In the genomic region with DNA sequence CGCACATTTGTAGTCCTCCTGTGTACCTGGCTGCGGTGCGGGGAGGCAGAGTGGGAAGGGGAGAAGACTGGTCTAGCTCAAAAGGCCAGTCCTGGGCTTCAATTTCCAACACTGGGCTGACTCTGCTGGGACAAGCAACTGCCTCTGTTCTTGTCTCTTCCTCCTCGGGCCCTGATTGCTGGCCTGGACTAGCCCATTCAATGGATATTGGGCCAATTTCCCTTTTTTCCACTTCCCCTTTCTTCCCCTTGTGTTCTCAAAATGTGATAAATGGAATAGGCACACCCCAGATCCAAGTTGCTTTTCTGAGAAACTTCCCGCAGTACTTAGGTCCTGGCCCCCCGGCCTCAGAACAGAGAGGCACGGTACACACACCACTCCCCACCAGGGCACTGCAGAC, we compare ENCODE assay signal across 19 cellular contexts. TPM values are rescaled to one million over a fixed set of nuclear protein-coding genes. Genes with fewer than 3 reads are reported as not detected.
DNase-seq lines count a peak whose midpoint lies in the region; ATAC-seq and TF ChIP-seq lines count a peak whose summit lies in the region.
"Had no signal": no experiment of that assay in that cellular context is flagged by ENCODE, and none has a peak within 500 bp of the region (broad histone marks: within the 10 kb centered on the region; RNA-seq: fewer than 3 reads in every experiment).

No MANE protein-coding gene starts in this region.

- peak overlapping the region in 9 of 11 experiments; percentile 9 to 89 (median 61); a peak in 17 of 22 replicates for H3K4me2 ChIP-seq in BLaER1 treated with 17β-estradiol and CSF1 and Interleukin-3, amounts not matched to agents 10 nM and 100 nM

- H3K4me1 ChIP-seq in BLaER1 treated with 17β-estradiol and CSF1 and Interleukin-3, amounts not matched to agents 10 nM and 100 nM, result peaks cover 37 to 60% (median 48%) of the 10 kb centered on the region in 10 experiments
- H3K4me1 ChIP-seq in esophagus squamous epithelium, result peaks cover 64 to 92% (median 81%) of the 10 kb centered on the region in 3 donors

- peaks cover 0 to 12% (median 0%) of the 10 kb centered on the region in 11 experiments; a peak in 2 of 22 replicates for H3K36me3 ChIP-seq in BLaER1 treated with 17β-estradiol and CSF1 and Interleukin-3, amounts not matched to agents 10 nM and 100 nM
- no peaks in the 10 kb centered on the region for H3K36me3 ChIP-seq in esophagus squamous epithelium
- H3K36me3 ChIP-seq: tibial nerve had no signal

- POLR2A ChIA-PET in RWPE1 (lab: Yijun Ruan, JAX; ENCODE audit: low non-redundant PET), result no interaction called here

- TF ChIP-seq POLR2A in esophagus squamous epithelium (IDR thresholded peaks at IDR 0.05), result no peak

- CTCF ChIA-PET in RWPE1 (lab: Yijun Ruan, JAX), result interaction anchor here (1.1 kb wide), 1 partner anchor 85 kb away, joined by 3 read pairs; no protein-coding TSS in a partner anchor

- H3K27me3 ChIP-seq in BLaER1 treated with 17β-estradiol and CSF1 and Interleukin-3, amounts not matched to agents 10 nM and 100 nM, result peaks cover 0 to 4% (median 0%) of the 10 kb centered on the region in 11 experiments; a peak in 3 of 22 replicates
- no peaks in the 10 kb centered on the region for H3K27me3 ChIP-seq in esophagus squamous epithelium
- H3K27me3 ChIP-seq: body of pancreas, right lobe of liver, tibial nerve had no signal

- no peak overlapping the region for H3K4me3 ChIP-seq in BLaER1 treated with 17β-estradiol and CSF1 and Interleukin-3, amounts not matched to agents 10 nM and 100 nM
- H3K4me3 ChIP-seq in esophagus squamous epithelium, result peak overlapping the region in 3 of 4 donors; percentile 16 to 49 (median 17)
- H3K4me3 ChIP-seq: body of pancreas, right lobe of liver, tibial nerve had no signal

- 0 out of 22 replicates have a peak overlapping the region, but pooled peaks of 2 of the 11 experiments have one; percentile 9 to 15 for H3K9ac ChIP-seq in BLaER1 treated with 17β-estradiol and CSF1 and Interleukin-3, amounts not matched to agents 10 nM and 100 nM

- DNase-seq in RWPE1 (ENCODE audit: low spot score), result no peak
- DNase-seq in esophagus squamous epithelium (lab: John Stamatoyannopoulos, UW), result no peak
- no peak for DNase-seq in sciatic nerve (ENCODE audit: low spot score)
- no peak for DNase-seq in DMS153 (lab: John Stamatoyannopoulos, UW)
- no peak for DNase-seq in GM20000 (ENCODE audit: low spot score)
- DNase-seq: ACHN; activated CD4-positive, alpha-beta T cell treated with anti-CD3 and anti-CD28 coated beads for 36 hours; activated CD8-positive, alpha-beta memory T cell treated with anti-CD3 and anti-CD28 coated beads, Interleukin-2, amount 50 U/mL, for 48 hours; activated naive CD4-positive, alpha-beta T cell treated with anti-CD3 and anti-CD28 coated beads for 36 hours; body of pancreas; NCI-H1048; NCI-H774; right lobe of liver; stimulated activated CD4-positive, alpha-beta T cell treated with anti-CD3 and anti-CD28 coated beads, Interleukin-4, amount 100 ng/mL, for 24 hours; T-helper 17 cell had no signal

- intact Hi-C loops in esophagus squamous epithelium (cut with DNase I), result no loop called here
- intact Hi-C loops in sciatic nerve (cut with DNase I), result no loop called here

- H3K9me3 ChIP-seq in BLaER1 treated with 17β-estradiol and CSF1 and Interleukin-3, amounts not matched to agents 10 nM and 100 nM (replicated peaks in 1 of 11), result peaks cover 5 to 16% (median 10%) of the 10 kb centered on the region in 11 experiments; a peak in 15 of 22 replicates
- H3K9me3 ChIP-seq in esophagus squamous epithelium, result no peaks in the 10 kb centered on the region
- H3K9me3 ChIP-seq: body of pancreas, right lobe of liver, tibial nerve had no signal

- H4K20me1 ChIP-seq in BLaER1 treated with 17β-estradiol and CSF1 and Interleukin-3, amounts not matched to agents 10 nM and 100 nM, result peaks cover 26 to 100% (median 84%) of the 10 kb centered on the region in 11 experiments; a peak in 21 of 22 replicates

- ATAC-seq in sciatic nerve, result peak; percentile 7
- no peak for ATAC-seq in GM21737 (IDR thresholded peaks at IDR 0.05; ENCODE audit: unreplicated experiment)
- no peak for ATAC-seq in GM21786 (IDR thresholded peaks at IDR 0.05; ENCODE audit: unreplicated experiment)
- ATAC-seq: activated CD4-positive, alpha-beta T cell treated with anti-CD3 and anti-CD28 coated beads for 36 hours; body of pancreas; T-helper 17 cell had no signal

- TF ChIP-seq CTCF in RWPE1 (conservative IDR thresholded peaks at IDR 0.05; ENCODE audit: low read depth) (no peak), esophagus squamous epithelium (IDR thresholded peaks at IDR 0.05) (no peak), GM20000 (IDR thresholded peaks at IDR 0.05; ENCODE audit: extremely low read depth, missing control alignments) (no peak)

- 0 out of 22 replicates have a peak overlapping the region, but pooled peaks of 1 of the 11 experiments have one; percentile 2 for H3K27ac ChIP-seq in BLaER1 treated with 17β-estradiol and CSF1 and Interleukin-3, amounts not matched to agents 10 nM and 100 nM
- H3K27ac ChIP-seq in RWPE1, result peak overlapping the region; percentile 83
- H3K27ac ChIP-seq in esophagus squamous epithelium, result peak overlapping the region; percentile 79 to 90 (median 87)
- H3K27ac ChIP-seq: body of pancreas, right lobe of liver had no signal

- whole genome bisulfite sequencing in esophagus squamous epithelium, 2 donors, result 44 to 49% methylated on average over 4 to 6 of the region's 7 CpGs

RNA-seq across cellular contexts. Expression of a gene that starts 48.2 kb away (rescaled TPM):
- total RNA-seq in esophagus squamous epithelium (10 to 100 TPM; 15.2 to 35.5 (median 25.2) TPM), sciatic nerve (20.1 TPM)

Comparison
In these comparisons a context has a peak if more than half of its experiments do, and no peak if none do; other contexts are left out.
1. H3K4me3 ChIP-seq: peak in esophagus squamous epithelium (3 of 4); none in BLaER1 treated with 17β-estradiol and CSF1 and Interleukin-3, amounts not matched to agents 10 nM and 100 nM (0 of 10).